1 cellular context compared by ENCODE assay signal in the genomic region with DNA sequence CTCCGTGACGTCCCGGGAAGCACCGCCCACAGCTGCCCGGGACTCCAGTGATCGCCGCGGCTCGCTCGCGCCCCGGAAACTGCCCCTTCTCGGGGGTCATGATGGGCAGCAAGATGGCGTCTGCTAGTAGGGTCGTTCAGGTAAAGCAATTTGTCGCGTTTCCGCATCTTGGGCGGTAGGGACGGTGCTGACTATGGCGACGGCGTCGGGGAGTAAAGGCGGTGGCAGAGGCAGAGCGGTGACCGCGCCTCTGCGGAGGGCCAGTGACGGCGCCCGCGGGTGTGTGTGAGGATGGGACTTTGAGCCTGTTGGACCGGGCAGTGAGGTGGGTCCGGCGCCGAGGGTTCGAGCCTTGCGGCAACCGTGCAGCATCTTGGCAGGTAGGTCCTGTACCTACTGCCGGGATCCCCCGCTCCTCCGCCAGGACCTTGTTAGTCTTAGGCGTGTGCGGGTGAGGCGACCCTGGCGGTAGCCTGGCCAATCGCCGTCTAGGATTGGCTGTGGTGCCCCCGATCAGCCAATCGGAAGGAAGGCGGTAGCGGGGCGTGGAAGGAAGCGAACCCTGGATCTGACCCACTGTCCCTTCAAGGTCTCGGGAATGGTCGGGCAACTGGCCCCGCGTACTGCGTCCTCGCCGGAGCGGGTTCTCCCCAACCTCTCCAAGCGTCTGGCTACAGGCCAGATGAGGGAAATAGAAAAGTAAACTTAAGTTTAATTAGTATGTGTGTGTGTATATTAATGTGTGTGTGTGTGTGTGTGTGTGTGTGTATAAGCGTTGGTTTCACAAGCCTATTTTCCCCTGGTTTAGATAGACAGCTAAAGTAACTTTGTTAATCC.
TF ChIP-seq lines count a peak whose summit lies in the region.

No MANE protein-coding gene starts in this region.

TF ChIP-seq in HepG2, 621 proteins besides CTCF, POLR2A, EP300 and RAD21 (continued from another document and continues in another):
- TF ChIP-seq SMARCC2 (IDR thresholded peaks at IDR 0.05) (no peak), ZNF256 (CRISPR knock-in tag; conservative IDR thresholded peaks at IDR 0.05) (0 out of 2 replicates have a peak, but pooled peaks have one; percentile 39), THAP7 (CRISPR knock-in tag; IDR thresholded peaks at IDR 0.05) (0 out of 2 replicates have a peak, but pooled peaks have one; percentile 38), ZNF20 (CRISPR knock-in tag; IDR thresholded peaks at IDR 0.05) (no peak), HNRNPUL1 (IDR thresholded peaks at IDR 0.05; ENCODE audit: low read depth, low read length) (no peak), STAT5B (CRISPR knock-in tag; IDR thresholded peaks at IDR 0.05) (no peak), HDAC2 (CRISPR knock-in tag; IDR thresholded peaks at IDR 0.05) (no peak), MAFF (IDR thresholded peaks at IDR 0.05; ENCODE audit: low read depth, low read length) (no peak), CREB1 (IDR thresholded peaks at IDR 0.05) (peak; percentile 63), CREB1 (CRISPR knock-in tag; IDR thresholded peaks at IDR 0.05) (peak; percentile 73), ATF7 (IDR thresholded peaks at IDR 0.05) (no peak), ATF7 (CRISPR knock-in tag; IDR thresholded peaks at IDR 0.05) (no peak), SP2 (CRISPR knock-in tag; IDR thresholded peaks at IDR 0.05) (peak; percentile 78), BRCA1 (CRISPR knock-in tag; IDR thresholded peaks at IDR 0.05) (0 out of 2 replicates have a peak, but pooled peaks have one; percentile 13), KAT8 (CRISPR knock-in tag; IDR thresholded peaks at IDR 0.05) (peak; percentile 92), ZNF841 (CRISPR knock-in tag; IDR thresholded peaks at IDR 0.05; ENCODE audit: borderline replicate concordance) (no peak), GATAD2A (CRISPR knock-in tag; IDR thresholded peaks at IDR 0.05) (0 out of 2 replicates have a peak, but pooled peaks have one; percentile 24), SMAD9 (CRISPR knock-in tag; IDR thresholded peaks at IDR 0.05) (no peak), HMGXB3 (CRISPR knock-in tag; IDR thresholded peaks at IDR 0.05; ENCODE audit: borderline replicate concordance) (peak; percentile 98), NBN (conservative IDR thresholded peaks at IDR 0.05) (no peak), REST (IDR thresholded peaks at IDR 0.05; ENCODE audit: borderline replicate concordance in 1 of 2, low read depth in 1 of 2, low read length in 2 of 2) (peak in 1 of 2 experiments; percentile 17; a peak in 1 of 4 replicates), CREM (IDR thresholded peaks at IDR 0.05) (peak; percentile 46; the same call in 1 of the 2 replicates), CREM (CRISPR knock-in tag; IDR thresholded peaks at IDR 0.05) (no peak), MBNL3 (CRISPR knock-in tag; conservative IDR thresholded peaks at IDR 0.05) (no peak), JUN (CRISPR knock-in tag; IDR thresholded peaks at IDR 0.05) (no peak; the same call in none of the 2 replicates), RARA (CRISPR knock-in tag; IDR thresholded peaks at IDR 0.05) (peak; percentile 74), FOXJ3 (CRISPR knock-in tag; IDR thresholded peaks at IDR 0.05; ENCODE audit: borderline replicate concordance) (peak; percentile 45; the same call in 1 of the 2 replicates), TOE1 (CRISPR knock-in tag; IDR thresholded peaks at IDR 0.05) (no peak), FOXA3 (CRISPR knock-in tag; IDR thresholded peaks at IDR 0.05) (peak; percentile 53; the same call in 1 of the 2 replicates), ATF1 (CRISPR knock-in tag; IDR thresholded peaks at IDR 0.05) (0 out of 2 replicates have a peak, but pooled peaks have one; percentile 20), ATAD3A (CRISPR knock-in tag; IDR thresholded peaks at IDR 0.05) (0 out of 2 replicates have a peak, but pooled peaks have one; percentile 73), ZNF775 (CRISPR knock-in tag; IDR thresholded peaks at IDR 0.05; ENCODE audit: borderline replicate concordance) (no peak), AGO2 (optimal IDR thresholded peaks at IDR 0.05; ENCODE audit: low read depth, low read length) (peak; percentile 98), ZNF251 (CRISPR knock-in tag; IDR thresholded peaks at IDR 0.05) (no peak), HMG20A (CRISPR knock-in tag; IDR thresholded peaks at IDR 0.05; ENCODE audit: borderline replicate concordance) (peak; percentile 24; the same call in 1 of the 2 replicates), ISL2 (CRISPR knock-in tag; IDR thresholded peaks at IDR 0.05) (0 out of 2 replicates have a peak, but pooled peaks have one; percentile 26), PLRG1 (conservative IDR thresholded peaks at IDR 0.05) (no peak), SP1 (IDR thresholded peaks at IDR 0.05) (no peak), SP1 (CRISPR knock-in tag; IDR thresholded peaks at IDR 0.05) (peak; percentile 52; the same call in 1 of the 2 replicates), MBD4 (IDR thresholded peaks at IDR 0.05; ENCODE audit: borderline replicate concordance, low read length) (no peak), KMT2B (CRISPR knock-in tag; IDR thresholded peaks at IDR 0.05) (peak; percentile 89), KLF6 (CRISPR knock-in tag; IDR thresholded peaks at IDR 0.05) (peak; percentile 92; the same call in 1 of the 2 replicates), ZNF570 (CRISPR knock-in tag; IDR thresholded peaks at IDR 0.05; ENCODE audit: borderline replicate concordance) (no peak), NFIB (CRISPR knock-in tag; IDR thresholded peaks at IDR 0.05; ENCODE audit: borderline replicate concordance) (no peak)
- TF ChIP-seq, protein P1, sequence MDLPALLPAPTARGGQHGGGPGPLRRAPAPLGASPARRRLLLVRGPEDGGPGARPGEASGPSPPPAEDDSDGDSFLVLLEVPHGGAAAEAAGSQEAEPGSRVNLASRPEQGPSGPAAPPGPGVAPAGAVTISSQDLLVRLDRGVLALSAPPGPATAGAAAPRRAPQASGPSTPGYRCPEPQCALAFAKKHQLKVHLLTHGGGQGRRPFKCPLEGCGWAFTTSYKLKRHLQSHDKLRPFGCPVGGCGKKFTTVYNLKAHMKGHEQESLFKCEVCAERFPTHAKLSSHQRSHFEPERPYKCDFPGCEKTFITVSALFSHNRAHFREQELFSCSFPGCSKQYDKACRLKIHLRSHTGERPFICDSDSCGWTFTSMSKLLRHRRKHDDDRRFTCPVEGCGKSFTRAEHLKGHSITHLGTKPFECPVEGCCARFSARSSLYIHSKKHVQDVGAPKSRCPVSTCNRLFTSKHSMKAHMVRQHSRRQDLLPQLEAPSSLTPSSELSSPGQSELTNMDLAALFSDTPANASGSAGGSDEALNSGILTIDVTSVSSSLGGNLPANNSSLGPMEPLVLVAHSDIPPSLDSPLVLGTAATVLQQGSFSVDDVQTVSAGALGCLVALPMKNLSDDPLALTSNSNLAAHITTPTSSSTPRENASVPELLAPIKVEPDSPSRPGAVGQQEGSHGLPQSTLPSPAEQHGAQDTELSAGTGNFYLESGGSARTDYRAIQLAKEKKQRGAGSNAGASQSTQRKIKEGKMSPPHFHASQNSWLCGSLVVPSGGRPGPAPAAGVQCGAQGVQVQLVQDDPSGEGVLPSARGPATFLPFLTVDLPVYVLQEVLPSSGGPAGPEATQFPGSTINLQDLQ (CRISPR knock-in tag; IDR thresholded peaks at IDR 0.05) = no peak; the same call in 1 of the 2 replicates
- TF ChIP-seq, protein P2, sequence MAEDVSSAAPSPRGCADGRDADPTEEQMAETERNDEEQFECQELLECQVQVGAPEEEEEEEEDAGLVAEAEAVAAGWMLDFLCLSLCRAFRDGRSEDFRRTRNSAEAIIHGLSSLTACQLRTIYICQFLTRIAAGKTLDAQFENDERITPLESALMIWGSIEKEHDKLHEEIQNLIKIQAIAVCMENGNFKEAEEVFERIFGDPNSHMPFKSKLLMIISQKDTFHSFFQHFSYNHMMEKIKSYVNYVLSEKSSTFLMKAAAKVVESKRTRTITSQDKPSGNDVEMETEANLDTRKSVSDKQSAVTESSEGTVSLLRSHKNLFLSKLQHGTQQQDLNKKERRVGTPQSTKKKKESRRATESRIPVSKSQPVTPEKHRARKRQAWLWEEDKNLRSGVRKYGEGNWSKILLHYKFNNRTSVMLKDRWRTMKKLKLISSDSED (CRISPR knock-in tag; IDR thresholded peaks at IDR 0.05) = no peak
- TF ChIP-seq, protein P3, sequence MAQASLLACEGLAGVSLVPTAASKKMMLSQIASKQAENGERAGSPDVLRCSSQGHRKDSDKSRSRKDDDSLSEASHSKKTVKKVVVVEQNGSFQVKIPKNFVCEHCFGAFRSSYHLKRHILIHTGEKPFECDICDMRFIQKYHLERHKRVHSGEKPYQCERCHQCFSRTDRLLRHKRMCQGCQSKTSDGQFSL (CRISPR knock-in tag; IDR thresholded peaks at IDR 0.05) = no peak
- TF ChIP-seq, protein P4, sequence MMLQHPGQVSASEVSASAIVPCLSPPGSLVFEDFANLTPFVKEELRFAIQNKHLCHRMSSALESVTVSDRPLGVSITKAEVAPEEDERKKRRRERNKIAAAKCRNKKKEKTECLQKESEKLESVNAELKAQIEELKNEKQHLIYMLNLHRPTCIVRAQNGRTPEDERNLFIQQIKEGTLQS (CRISPR knock-in tag; IDR thresholded peaks at IDR 0.05) = peak; percentile 48
- TF ChIP-seq, protein P5, sequence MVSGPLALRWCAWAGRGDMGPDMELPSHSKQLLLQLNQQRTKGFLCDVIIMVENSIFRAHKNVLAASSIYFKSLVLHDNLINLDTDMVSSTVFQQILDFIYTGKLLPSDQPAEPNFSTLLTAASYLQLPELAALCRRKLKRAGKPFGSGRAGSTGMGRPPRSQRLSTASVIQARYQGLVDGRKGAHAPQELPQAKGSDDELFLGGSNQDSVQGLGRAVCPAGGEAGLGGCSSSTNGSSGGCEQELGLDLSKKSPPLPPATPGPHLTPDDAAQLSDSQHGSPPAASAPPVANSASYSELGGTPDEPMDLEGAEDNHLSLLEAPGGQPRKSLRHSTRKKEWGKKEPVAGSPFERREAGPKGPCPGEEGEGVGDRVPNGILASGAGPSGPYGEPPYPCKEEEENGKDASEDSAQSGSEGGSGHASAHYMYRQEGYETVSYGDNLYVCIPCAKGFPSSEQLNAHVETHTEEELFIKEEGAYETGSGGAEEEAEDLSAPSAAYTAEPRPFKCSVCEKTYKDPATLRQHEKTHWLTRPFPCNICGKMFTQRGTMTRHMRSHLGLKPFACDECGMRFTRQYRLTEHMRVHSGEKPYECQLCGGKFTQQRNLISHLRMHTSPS (CRISPR knock-in tag; IDR thresholded peaks at IDR 0.05; ENCODE audit: low read depth) = no peak; the same call in 1 of the 2 replicates
